1 cellular context compared by ENCODE assay signal in the genomic region with DNA sequence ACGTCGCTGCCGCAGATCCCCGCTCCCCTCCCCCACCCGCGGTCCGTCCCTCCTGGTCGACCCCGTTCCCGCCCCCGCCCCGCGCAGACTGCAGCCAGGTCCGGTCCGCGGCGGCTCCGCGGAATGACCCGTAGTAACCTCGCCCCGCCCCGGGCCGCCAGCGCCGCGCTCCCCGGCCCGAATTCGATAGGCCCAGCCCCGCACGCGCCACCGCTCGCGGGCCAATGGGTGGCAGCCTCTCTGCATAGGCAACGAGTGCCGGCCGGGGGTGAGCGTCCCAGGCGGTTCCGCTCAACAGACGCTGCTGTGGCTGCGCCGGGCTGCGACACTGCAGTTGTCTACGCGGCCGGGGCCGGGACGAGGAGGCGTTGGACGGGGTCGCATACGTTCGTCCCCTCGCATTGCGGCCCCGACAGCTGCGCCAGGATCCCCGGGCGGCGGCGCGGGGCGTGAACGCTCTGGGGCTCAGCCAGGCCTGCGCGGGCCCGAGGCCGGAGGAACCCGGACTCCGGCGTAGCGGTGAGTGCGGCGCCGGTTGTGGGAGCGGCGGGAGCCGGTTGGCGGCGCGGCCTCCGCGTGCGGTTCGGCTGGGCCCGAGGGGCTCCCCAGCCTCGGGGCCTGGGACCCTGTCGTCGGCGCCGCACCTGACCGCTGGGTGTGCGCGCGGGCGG.
A peak's percentile ranks its signal among the peaks of the same experiment; 100 is the strongest.
TF ChIP-seq lines count a peak whose summit lies in the region.

A gene (plus strand): TSS at position 297 of the 671 bp plus-strand sequence. CDS start 47,737 bp downstream, outside the sequence.

TF ChIP-seq in HEK293, 187 proteins besides CTCF, POLR2A, EP300 and RAD21 (continued from another document and continues in another):
- TF ChIP-seq, protein P1, sequence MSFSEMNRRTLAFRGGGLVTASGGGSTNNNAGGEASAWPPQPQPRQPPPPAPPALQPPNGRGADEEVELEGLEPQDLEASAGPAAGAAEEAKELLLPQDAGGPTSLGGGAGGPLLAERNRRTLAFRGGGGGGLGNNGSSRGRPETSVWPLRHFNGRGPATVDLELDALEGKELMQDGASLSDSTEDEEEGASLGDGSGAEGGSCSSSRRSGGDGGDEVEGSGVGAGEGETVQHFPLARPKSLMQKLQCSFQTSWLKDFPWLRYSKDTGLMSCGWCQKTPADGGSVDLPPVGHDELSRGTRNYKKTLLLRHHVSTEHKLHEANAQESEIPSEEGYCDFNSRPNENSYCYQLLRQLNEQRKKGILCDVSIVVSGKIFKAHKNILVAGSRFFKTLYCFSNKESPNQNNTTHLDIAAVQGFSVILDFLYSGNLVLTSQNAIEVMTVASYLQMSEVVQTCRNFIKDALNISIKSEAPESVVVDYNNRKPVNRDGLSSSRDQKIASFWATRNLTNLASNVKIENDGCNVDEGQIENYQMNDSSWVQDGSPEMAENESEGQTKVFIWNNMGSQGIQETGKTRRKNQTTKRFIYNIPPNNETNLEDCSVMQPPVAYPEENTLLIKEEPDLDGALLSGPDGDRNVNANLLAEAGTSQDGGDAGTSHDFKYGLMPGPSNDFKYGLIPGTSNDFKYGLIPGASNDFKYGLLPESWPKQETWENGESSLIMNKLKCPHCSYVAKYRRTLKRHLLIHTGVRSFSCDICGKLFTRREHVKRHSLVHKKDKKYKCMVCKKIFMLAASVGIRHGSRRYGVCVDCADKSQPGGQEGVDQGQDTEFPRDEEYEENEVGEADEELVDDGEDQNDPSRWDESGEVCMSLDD (tag by site-specific recombination; IDR thresholded peaks at IDR 0.05): no peak
- TF ChIP-seq ZNF660 (tag by site-specific recombination; IDR thresholded peaks at IDR 0.05) (peak; percentile 68; the same call in 1 of the 2 replicates), ZNF658 (tag by site-specific recombination; IDR thresholded peaks at IDR 0.05) (no peak), GLI4 (tag by site-specific recombination; IDR thresholded peaks at IDR 0.05) (no peak), ZNF140 (tag by site-specific recombination; IDR thresholded peaks at IDR 0.05) (no peak), ZNF132 (tag by site-specific recombination; IDR thresholded peaks at IDR 0.05; ENCODE audit: borderline replicate concordance) (no peak), MYNN (tag by site-specific recombination; IDR thresholded peaks at IDR 0.05; ENCODE audit: borderline replicate concordance) (no peak), ZNF501 (tag by site-specific recombination; IDR thresholded peaks at IDR 0.05) (peak; percentile 65; the same call in 1 of the 2 replicates), ZNF23 (tag by site-specific recombination; IDR thresholded peaks at IDR 0.05; ENCODE audit: borderline replicate concordance) (no peak), ZSCAN30 (tag by site-specific recombination; IDR thresholded peaks at IDR 0.05) (peak; percentile 74; the same call in 1 of the 2 replicates), ZNF214 (tag by site-specific recombination; IDR thresholded peaks at IDR 0.05; ENCODE audit: borderline replicate concordance) (no peak), ZNF19 (tag by site-specific recombination; IDR thresholded peaks at IDR 0.05; ENCODE audit: low read depth) (no peak), ZNF274 (IDR thresholded peaks at IDR 0.05; ENCODE audit: low read length) (no peak), ZNF274 (tag by site-specific recombination; IDR thresholded peaks at IDR 0.05; ENCODE audit: borderline replicate concordance) (no peak), ZNF529 (tag by site-specific recombination; IDR thresholded peaks at IDR 0.05; ENCODE audit: insufficient replicate concordance) (no peak), ZBTB21 (tag by site-specific recombination; IDR thresholded peaks at IDR 0.05) (no peak), ZXDB (tag by site-specific recombination; IDR thresholded peaks at IDR 0.05) (no peak; the same call in 1 of the 2 replicates), ZNF157 (tag by site-specific recombination; IDR thresholded peaks at IDR 0.05) (no peak), ZNF391 (tag by site-specific recombination; IDR thresholded peaks at IDR 0.05; ENCODE audit: borderline replicate concordance, low read depth) (no peak), ZEB2 (tag by site-specific recombination; IDR thresholded peaks at IDR 0.05) (no peak; the same call in 1 of the 2 replicates), ZNF585B (tag by site-specific recombination; IDR thresholded peaks at IDR 0.05) (no peak), ZNF791 (tag by site-specific recombination; IDR thresholded peaks at IDR 0.05) (no peak), ZBTB20 (tag by site-specific recombination; IDR thresholded peaks at IDR 0.05) (no peak), ZNF341 (tag by site-specific recombination; IDR thresholded peaks at IDR 0.05; ENCODE audit: low read depth) (peak; percentile 91), YY1 (tag by site-specific recombination; IDR thresholded peaks at IDR 0.05) (no peak), ZBTB7A (tag by site-specific recombination; IDR thresholded peaks at IDR 0.05; ENCODE audit: low read depth) (no peak), ZNF302 (tag by site-specific recombination; IDR thresholded peaks at IDR 0.05; ENCODE audit: low read depth) (no peak), SP3 (tag by site-specific recombination; IDR thresholded peaks at IDR 0.05) (peak; percentile 37; the same call in 1 of the 2 replicates), SCRT1 (tag by site-specific recombination; IDR thresholded peaks at IDR 0.05; ENCODE audit: borderline replicate concordance) (no peak)
- TF ChIP-seq, protein P2, sequence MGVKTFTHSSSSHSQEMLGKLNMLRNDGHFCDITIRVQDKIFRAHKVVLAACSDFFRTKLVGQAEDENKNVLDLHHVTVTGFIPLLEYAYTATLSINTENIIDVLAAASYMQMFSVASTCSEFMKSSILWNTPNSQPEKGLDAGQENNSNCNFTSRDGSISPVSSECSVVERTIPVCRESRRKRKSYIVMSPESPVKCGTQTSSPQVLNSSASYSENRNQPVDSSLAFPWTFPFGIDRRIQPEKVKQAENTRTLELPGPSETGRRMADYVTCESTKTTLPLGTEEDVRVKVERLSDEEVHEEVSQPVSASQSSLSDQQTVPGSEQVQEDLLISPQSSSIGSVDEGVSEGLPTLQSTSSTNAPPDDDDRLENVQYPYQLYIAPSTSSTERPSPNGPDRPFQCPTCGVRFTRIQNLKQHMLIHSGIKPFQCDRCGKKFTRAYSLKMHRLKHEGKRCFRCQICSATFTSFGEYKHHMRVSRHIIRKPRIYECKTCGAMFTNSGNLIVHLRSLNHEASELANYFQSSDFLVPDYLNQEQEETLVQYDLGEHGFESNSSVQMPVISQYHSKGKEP (tag by site-specific recombination; IDR thresholded peaks at IDR 0.05): no peak
- TF ChIP-seq, protein P3, sequence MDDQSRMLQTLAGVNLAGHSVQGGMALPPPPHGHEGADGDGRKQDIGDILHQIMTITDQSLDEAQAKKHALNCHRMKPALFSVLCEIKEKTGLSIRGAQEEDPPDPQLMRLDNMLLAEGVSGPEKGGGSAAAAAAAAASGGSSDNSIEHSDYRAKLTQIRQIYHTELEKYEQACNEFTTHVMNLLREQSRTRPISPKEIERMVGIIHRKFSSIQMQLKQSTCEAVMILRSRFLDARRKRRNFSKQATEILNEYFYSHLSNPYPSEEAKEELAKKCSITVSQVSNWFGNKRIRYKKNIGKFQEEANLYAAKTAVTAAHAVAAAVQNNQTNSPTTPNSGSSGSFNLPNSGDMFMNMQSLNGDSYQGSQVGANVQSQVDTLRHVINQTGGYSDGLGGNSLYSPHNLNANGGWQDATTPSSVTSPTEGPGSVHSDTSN (CRISPR knock-in tag; IDR thresholded peaks at IDR 0.05): peak; percentile 67; the same call in 1 of the 2 replicates
- TF ChIP-seq, protein P4, sequence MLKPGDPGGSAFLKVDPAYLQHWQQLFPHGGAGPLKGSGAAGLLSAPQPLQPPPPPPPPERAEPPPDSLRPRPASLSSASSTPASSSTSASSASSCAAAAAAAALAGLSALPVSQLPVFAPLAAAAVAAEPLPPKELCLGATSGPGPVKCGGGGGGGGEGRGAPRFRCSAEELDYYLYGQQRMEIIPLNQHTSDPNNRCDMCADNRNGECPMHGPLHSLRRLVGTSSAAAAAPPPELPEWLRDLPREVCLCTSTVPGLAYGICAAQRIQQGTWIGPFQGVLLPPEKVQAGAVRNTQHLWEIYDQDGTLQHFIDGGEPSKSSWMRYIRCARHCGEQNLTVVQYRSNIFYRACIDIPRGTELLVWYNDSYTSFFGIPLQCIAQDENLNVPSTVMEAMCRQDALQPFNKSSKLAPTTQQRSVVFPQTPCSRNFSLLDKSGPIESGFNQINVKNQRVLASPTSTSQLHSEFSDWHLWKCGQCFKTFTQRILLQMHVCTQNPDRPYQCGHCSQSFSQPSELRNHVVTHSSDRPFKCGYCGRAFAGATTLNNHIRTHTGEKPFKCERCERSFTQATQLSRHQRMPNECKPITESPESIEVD (tag by site-specific recombination; IDR thresholded peaks at IDR 0.05): no peak
- TF ChIP-seq, protein P5, sequence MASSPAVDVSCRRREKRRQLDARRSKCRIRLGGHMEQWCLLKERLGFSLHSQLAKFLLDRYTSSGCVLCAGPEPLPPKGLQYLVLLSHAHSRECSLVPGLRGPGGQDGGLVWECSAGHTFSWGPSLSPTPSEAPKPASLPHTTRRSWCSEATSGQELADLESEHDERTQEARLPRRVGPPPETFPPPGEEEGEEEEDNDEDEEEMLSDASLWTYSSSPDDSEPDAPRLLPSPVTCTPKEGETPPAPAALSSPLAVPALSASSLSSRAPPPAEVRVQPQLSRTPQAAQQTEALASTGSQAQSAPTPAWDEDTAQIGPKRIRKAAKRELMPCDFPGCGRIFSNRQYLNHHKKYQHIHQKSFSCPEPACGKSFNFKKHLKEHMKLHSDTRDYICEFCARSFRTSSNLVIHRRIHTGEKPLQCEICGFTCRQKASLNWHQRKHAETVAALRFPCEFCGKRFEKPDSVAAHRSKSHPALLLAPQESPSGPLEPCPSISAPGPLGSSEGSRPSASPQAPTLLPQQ (tag by site-specific recombination; IDR thresholded peaks at IDR 0.05): peak; percentile 15; the same call in 1 of the 2 replicates
- TF ChIP-seq, protein P6, sequence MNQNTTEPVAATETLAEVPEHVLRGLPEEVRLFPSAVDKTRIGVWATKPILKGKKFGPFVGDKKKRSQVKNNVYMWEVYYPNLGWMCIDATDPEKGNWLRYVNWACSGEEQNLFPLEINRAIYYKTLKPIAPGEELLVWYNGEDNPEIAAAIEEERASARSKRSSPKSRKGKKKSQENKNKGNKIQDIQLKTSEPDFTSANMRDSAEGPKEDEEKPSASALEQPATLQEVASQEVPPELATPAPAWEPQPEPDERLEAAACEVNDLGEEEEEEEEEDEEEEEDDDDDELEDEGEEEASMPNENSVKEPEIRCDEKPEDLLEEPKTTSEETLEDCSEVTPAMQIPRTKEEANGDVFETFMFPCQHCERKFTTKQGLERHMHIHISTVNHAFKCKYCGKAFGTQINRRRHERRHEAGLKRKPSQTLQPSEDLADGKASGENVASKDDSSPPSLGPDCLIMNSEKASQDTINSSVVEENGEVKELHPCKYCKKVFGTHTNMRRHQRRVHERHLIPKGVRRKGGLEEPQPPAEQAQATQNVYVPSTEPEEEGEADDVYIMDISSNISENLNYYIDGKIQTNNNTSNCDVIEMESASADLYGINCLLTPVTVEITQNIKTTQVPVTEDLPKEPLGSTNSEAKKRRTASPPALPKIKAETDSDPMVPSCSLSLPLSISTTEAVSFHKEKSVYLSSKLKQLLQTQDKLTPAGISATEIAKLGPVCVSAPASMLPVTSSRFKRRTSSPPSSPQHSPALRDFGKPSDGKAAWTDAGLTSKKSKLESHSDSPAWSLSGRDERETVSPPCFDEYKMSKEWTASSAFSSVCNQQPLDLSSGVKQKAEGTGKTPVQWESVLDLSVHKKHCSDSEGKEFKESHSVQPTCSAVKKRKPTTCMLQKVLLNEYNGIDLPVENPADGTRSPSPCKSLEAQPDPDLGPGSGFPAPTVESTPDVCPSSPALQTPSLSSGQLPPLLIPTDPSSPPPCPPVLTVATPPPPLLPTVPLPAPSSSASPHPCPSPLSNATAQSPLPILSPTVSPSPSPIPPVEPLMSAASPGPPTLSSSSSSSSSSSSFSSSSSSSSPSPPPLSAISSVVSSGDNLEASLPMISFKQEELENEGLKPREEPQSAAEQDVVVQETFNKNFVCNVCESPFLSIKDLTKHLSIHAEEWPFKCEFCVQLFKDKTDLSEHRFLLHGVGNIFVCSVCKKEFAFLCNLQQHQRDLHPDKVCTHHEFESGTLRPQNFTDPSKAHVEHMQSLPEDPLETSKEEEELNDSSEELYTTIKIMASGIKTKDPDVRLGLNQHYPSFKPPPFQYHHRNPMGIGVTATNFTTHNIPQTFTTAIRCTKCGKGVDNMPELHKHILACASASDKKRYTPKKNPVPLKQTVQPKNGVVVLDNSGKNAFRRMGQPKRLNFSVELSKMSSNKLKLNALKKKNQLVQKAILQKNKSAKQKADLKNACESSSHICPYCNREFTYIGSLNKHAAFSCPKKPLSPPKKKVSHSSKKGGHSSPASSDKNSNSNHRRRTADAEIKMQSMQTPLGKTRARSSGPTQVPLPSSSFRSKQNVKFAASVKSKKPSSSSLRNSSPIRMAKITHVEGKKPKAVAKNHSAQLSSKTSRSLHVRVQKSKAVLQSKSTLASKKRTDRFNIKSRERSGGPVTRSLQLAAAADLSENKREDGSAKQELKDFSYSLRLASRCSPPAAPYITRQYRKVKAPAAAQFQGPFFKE (tag by site-specific recombination; IDR thresholded peaks at IDR 0.05; ENCODE audit: borderline replicate concordance): no peak
- TF ChIP-seq, protein P7, sequence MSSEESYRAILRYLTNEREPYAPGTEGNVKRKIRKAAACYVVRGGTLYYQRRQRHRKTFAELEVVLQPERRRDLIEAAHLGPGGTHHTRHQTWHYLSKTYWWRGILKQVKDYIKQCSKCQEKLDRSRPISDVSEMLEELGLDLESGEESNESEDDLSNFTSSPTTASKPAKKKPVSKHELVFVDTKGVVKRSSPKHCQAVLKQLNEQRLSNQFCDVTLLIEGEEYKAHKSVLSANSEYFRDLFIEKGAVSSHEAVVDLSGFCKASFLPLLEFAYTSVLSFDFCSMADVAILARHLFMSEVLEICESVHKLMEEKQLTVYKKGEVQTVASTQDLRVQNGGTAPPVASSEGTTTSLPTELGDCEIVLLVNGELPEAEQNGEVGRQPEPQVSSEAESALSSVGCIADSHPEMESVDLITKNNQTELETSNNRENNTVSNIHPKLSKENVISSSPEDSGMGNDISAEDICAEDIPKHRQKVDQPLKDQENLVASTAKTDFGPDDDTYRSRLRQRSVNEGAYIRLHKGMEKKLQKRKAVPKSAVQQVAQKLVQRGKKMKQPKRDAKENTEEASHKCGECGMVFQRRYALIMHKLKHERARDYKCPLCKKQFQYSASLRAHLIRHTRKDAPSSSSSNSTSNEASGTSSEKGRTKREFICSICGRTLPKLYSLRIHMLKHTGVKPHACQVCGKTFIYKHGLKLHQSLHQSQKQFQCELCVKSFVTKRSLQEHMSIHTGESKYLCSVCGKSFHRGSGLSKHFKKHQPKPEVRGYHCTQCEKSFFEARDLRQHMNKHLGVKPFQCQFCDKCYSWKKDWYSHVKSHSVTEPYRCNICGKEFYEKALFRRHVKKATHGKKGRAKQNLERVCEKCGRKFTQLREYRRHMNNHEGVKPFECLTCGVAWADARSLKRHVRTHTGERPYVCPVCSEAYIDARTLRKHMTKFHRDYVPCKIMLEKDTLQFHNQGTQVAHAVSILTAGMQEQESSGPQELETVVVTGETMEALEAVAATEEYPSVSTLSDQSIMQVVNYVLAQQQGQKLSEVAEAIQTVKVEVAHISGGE (tag by site-specific recombination; conservative IDR thresholded peaks at IDR 0.05; ENCODE audit: low read depth): peak; percentile 9; the same call in 1 of the 2 replicates
- TF ChIP-seq, protein P8, sequence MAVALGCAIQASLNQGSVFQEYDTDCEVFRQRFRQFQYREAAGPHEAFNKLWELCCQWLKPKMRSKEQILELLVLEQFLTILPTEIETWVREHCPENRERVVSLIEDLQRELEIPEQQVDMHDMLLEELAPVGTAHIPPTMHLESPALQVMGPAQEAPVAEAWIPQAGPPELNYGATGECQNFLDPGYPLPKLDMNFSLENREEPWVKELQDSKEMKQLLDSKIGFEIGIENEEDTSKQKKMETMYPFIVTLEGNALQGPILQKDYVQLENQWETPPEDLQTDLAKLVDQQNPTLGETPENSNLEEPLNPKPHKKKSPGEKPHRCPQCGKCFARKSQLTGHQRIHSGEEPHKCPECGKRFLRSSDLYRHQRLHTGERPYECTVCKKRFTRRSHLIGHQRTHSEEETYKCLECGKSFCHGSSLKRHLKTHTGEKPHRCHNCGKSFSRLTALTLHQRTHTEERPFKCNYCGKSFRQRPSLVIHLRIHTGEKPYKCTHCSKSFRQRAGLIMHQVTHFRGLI (tag by site-specific recombination; IDR thresholded peaks at IDR 0.05): no peak
